Comparison of ENCODE assay signal across 8 cellular contexts in genomic region chr19:9584073-9584833, GRCh38. TPM values are rescaled to one million over a fixed set of nuclear protein-coding genes. Genes with fewer than 3 reads are reported as not detected.
DNase-seq lines count a peak whose midpoint lies in the region; ATAC-seq, FAIRE-seq and TF ChIP-seq lines count a peak whose summit lies in the region.

Gene ZNF121, minus strand, starts transcription at chr19:9584504. Its CDS starts 16,407 bp downstream, at chr19:9568097.

- peaks cover 52% of the 10 kb centered on the region for H3K79me2 ChIP-seq in mammary epithelial cell (ENCODE audit: insufficient read depth, low read length)

- H4K20me1 ChIP-seq in mammary epithelial cell (ENCODE audit: insufficient read depth, low read length), result no peaks in the 10 kb centered on the region

- peak; percentile 89 for ATAC-seq in HG03045 (IDR thresholded peaks at IDR 0.05; ENCODE audit: unreplicated experiment)

- intact Hi-C loops in mammary epithelial cell (cut with micrococcal nuclease), result loop anchor here (1.0 to 10.0 kb wide), 6 partner anchors 44 to 448 kb away; partner anchors contain the start of gene ZNF266

- peak; percentile 74 for DNase-seq in NK-92 treated with Interleukin-12 subunit alpha and Interleukin-12 subunit beta, amount 100 ng/mL, for 24 hours (lab: John Stamatoyannopoulos, UW)
- no peak for DNase-seq in NK-92 (lab: John Stamatoyannopoulos, UW; ENCODE audit: unreplicated experiment)
- DNase-seq in NCI-H2171 treated with DMSO at 0.1 percent for 48 hours (lab: John Stamatoyannopoulos, UW), result peak; percentile 83
- DNase-seq in mammary epithelial cell, result peak; percentile 77
- peak; percentile 86 for DNase-seq in iPS-NIHi11 (ENCODE audit: low spot score)
- peak; percentile 77 for DNase-seq in small intestine

- CTCF ChIA-PET in mammary epithelial cell (lab: Charles Lee; ENCODE audit: low non-redundant PET), result no interaction called here

- TSS peak; percentile 84 for BruUV-seq in mammary epithelial cell (replicated peaks; lab: Mats Ljungman, UMichigan)

- 0% methylated on average over 32 of the region's 51 CpGs for WGBS in mammary epithelial cell (ENCODE audit: low coverage, missing lambda C conversion rate)
- 0% methylated on average over 48 to 51 of the region's 51 CpGs for WGBS in small intestine, 3 donors

- in situ Hi-C loops in mammary epithelial cell (cut with MboI; ENCODE audit: low sequenced_read_pairs in 2 of 2), result no loop called here

- no peak for FAIRE-seq in small intestine (lab: Jason Lieb, UNC)

- H3K36me3 ChIP-seq in mammary epithelial cell (ENCODE audit: insufficient read depth, low read length) (peaks cover 15% of the 10 kb centered on the region), small intestine (ENCODE audit: control insufficient read depth in 2 of 2, insufficient read depth in 2 of 2, low read length in 2 of 2) (peaks cover 0 to under 1% of the 10 kb centered on the region in 2 donors)

- H3K4me1 ChIP-seq in mammary epithelial cell (ENCODE audit: insufficient read depth, low read length), result no peaks in the 10 kb centered on the region
- H3K4me1 ChIP-seq in small intestine (ENCODE audit: control insufficient read depth in 2 of 2, insufficient read depth in 1 of 2, low read depth in 1 of 2, low read length in 1 of 2), result peaks cover 0 to 3% of the 10 kb centered on the region in 2 donors

- dilution Hi-C loops in mammary epithelial cell (cut with HindIII; ENCODE audit: low sequenced_read_pairs), result loop anchor here (5.0 kb wide), 1 partner anchor 53 kb away; no protein-coding TSS in a partner anchor

- peak within 1 kb of the TSS; percentile 96 for H3K9ac ChIP-seq in mammary epithelial cell (ENCODE audit: insufficient read depth, low read length)

- H2AFZ ChIP-seq in mammary epithelial cell (ENCODE audit: low read depth, low read length), result peak within 1 kb of the TSS; percentile 94

- H3K27me3 ChIP-seq in mammary epithelial cell (ENCODE audit: insufficient read depth, low read length), result no peaks in the 10 kb centered on the region
- H3K27me3 ChIP-seq in small intestine (ENCODE audit: control insufficient read depth in 2 of 2, insufficient read depth in 2 of 2, low read length in 2 of 2), result no peaks in the 10 kb centered on the region

- TF ChIP-seq CTCF in WI38 (IDR thresholded peaks at IDR 0.05; ENCODE audit: low read depth, low read length) (no peak), mammary epithelial cell (conservative IDR thresholded peaks at IDR 0.05 in 1 of 2, IDR thresholded peaks at IDR 0.05 in 1 of 2; ENCODE audit: extremely low read depth in 1 of 2, insufficient read depth in 1 of 2, low read depth in 1 of 2, low read length in 2 of 2) (no peak)

- H3K27ac ChIP-seq in mammary epithelial cell (ENCODE audit: insufficient read depth, low read depth, low read length), result peak within 1 kb of the TSS; percentile 94
- peak within 1 kb of the TSS; percentile 81 to 97 for H3K27ac ChIP-seq in small intestine (ENCODE audit: low read depth in 1 of 2, low read length in 1 of 2)

- H3K9me3 ChIP-seq in mammary epithelial cell (replicated peaks; ENCODE audit: insufficient read depth, low read length), result peaks cover 10% of the 10 kb centered on the region
- no peaks in the 10 kb centered on the region for H3K9me3 ChIP-seq in small intestine (ENCODE audit: control insufficient read depth, low read depth)

- H3K4me3 ChIP-seq in WI38 (ENCODE audit: low read depth, low read length), result peak within 1 kb of the TSS; percentile 94
- H3K4me3 ChIP-seq in mammary epithelial cell (replicated peaks in 1 of 3; ENCODE audit: insufficient read depth in 1 of 3, low read depth in 2 of 3, low read length in 3 of 3), result peak within 1 kb of the TSS; percentile 90 to 100 (median 97)
- peak within 1 kb of the TSS; percentile 93 to 95 for H3K4me3 ChIP-seq in small intestine (ENCODE audit: low read depth in 1 of 2, low read length in 2 of 2)

- H3K4me2 ChIP-seq in mammary epithelial cell (ENCODE audit: insufficient read depth, low read depth, low read length), result peak within 1 kb of the TSS; percentile 64

RNA-seq across cellular contexts. Expression of gene ZNF121, which starts in this region (rescaled TPM):
- total RNA-seq in mammary epithelial cell, result 10 to 100 TPM; 62.4 to 70.5 TPM
- polyA plus RNA-seq in mammary epithelial cell (5.7 TPM), small intestine (1 to 10 TPM; 2.2 to 5.8 (median 2.7) TPM)
- 57.5 TPM for polyA minus RNA-seq in mammary epithelial cell
